In genomic region chr6:10363911-10364310, GRCh38 we compare ENCODE assay signal across 22 cellular contexts. TPM values are rescaled to one million over a fixed set of nuclear protein-coding genes. Genes with fewer than 3 reads are reported as not detected.
"Had no signal": no experiment of that assay in that cellular context is flagged by ENCODE, and none has a peak within 500 bp of the region (broad histone marks: within the 10 kb centered on the region; RNA-seq: fewer than 3 reads in every experiment).

No MANE protein-coding gene starts in this region.

- H3K27ac Mint-ChIP-seq: effector memory CD8-positive, alpha-beta T cell; naive thymus-derived CD4-positive, alpha-beta T cell; nephron progenitor cell had no signal

- H3K27me3 ChIP-seq: sigmoid colon, thyroid gland, upper lobe of left lung, uterus had no signal

- H3K36me3 Mint-ChIP-seq: naive thymus-derived CD4-positive, alpha-beta T cell had no signal

- DNase-seq: effector memory CD8-positive, alpha-beta T cell; gastrocnemius medialis; heart right ventricle; hypothalamus; left cardiac atrium; left ventricle myocardium inferior; mesendoderm; naive thymus-derived CD4-positive, alpha-beta T cell; nephron progenitor cell; psoas muscle; retina; sigmoid colon; stimulated activated CD4-positive, alpha-beta T cell treated with anti-CD3 and anti-CD28 coated beads, Interleukin-2, amount 100 ng/mL, for 48 hours; stimulated activated naive CD4-positive, alpha-beta T cell treated with Interleukin-2 at 50 U/mL for 16 hours; thyroid gland; uterus had no signal

- ATAC-seq: effector memory CD8-positive, alpha-beta T cell; gastrocnemius medialis; heart right ventricle; left cardiac atrium; naive thymus-derived CD4-positive, alpha-beta T cell; psoas muscle had no signal

- H3K4me3 ChIP-seq: gastrocnemius medialis, heart right ventricle, left ventricle myocardium inferior, lung, psoas muscle, sigmoid colon, skin epidermis, thyroid gland, upper lobe of left lung, uterus had no signal

- H3K9me3 ChIP-seq: gastrocnemius medialis, left ventricle myocardium inferior, psoas muscle, sigmoid colon, thyroid gland, upper lobe of left lung, uterus had no signal

- H3K4me1 Mint-ChIP-seq: naive thymus-derived CD4-positive, alpha-beta T cell had no signal

- H3K36me3 ChIP-seq: gastrocnemius medialis, heart right ventricle, left ventricle myocardium inferior, sigmoid colon, thyroid gland, upper lobe of left lung, uterus had no signal

- H3K4me3 Mint-ChIP-seq: effector memory CD8-positive, alpha-beta T cell; naive thymus-derived CD4-positive, alpha-beta T cell; nephron progenitor cell had no signal

- H3K27ac ChIP-seq: gastrocnemius medialis, heart right ventricle, left ventricle myocardium inferior, psoas muscle, sigmoid colon, thyroid gland, upper lobe of left lung, uterus had no signal

- H3K4me1 ChIP-seq: gastrocnemius medialis, heart right ventricle, left ventricle myocardium inferior, psoas muscle, sigmoid colon, thyroid gland, upper lobe of left lung, uterus had no signal

RNA-seq across cellular contexts. Expression of gene TFAP2A, which starts 51.0 kb away (rescaled TPM):
- total RNA-seq: fibroblast of lung; gastrocnemius medialis; mononuclear cell; naive thymus-derived CD4-positive, alpha-beta T cell; omental fat pad had no signal
- polyA plus RNA-seq: naive thymus-derived CD4-positive, alpha-beta T cell had no signal
